In the genomic region with DNA sequence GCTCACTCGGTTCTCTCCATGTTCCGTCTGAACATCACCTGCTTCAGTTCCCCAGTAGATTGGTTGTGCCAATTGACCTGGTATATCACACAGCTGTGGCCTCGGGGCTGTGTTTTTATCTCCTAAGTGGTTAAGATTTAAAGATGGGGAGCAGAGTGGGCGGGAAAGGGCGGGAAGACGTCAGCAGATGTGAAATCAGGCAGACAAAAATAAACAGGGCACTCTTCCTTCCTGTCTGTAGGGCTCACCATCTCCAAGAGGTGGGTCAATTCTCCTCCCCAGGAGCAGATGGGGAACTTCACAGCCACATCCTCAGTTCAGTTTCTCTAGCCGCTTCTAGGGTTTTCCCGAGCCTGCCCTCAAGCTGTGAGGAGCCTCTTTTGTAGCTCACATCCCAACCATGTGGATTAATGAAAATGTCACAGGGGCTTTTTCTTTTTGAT, we compare ENCODE assay signal across 9 cellular contexts. TPM values are rescaled to one million over a fixed set of nuclear protein-coding genes. Genes with fewer than 3 reads are reported as not detected.
DNase-seq lines count a peak whose midpoint lies in the region; ATAC-seq, FAIRE-seq and TF ChIP-seq lines count a peak whose summit lies in the region.
"Had no signal": no experiment of that assay in that cellular context is flagged by ENCODE, and none has a peak within 500 bp of the region (broad histone marks: within the 10 kb centered on the region; RNA-seq: fewer than 3 reads in every experiment).

No MANE protein-coding gene starts in this region.

- peaks cover 57% of the 10 kb centered on the region for H3K4me1 ChIP-seq in OCI-LY7 (ENCODE audit: insufficient read depth, low read length, poor library complexity, severe bottlenecking)

- peak overlapping the region; percentile 25 for H3K4me3 ChIP-seq in OCI-LY7 (ENCODE audit: low read depth, low read length, poor library complexity, severe bottlenecking)

- TF ChIP-seq CTCF in OCI-LY7 (conservative IDR thresholded peaks at IDR 0.05; ENCODE audit: low read length), result no peak

- intact Hi-C loops in OCI-LY7 (cut with micrococcal nuclease; ENCODE audit: unreplicated experiment), result no loop called here

- no peaks in the 10 kb centered on the region for H4K20me1 ChIP-seq in OCI-LY7 (ENCODE audit: insufficient read depth, low read length)

- DNase-seq in GM12892 (ENCODE audit: insufficient read length), result peak; percentile 48
- peak; percentile 52 for DNase-seq in OCI-LY7 (ENCODE audit: low spot score)
- DNase-seq in iPS-NIHi7 (ENCODE audit: extremely low spot score), result peak; percentile 23
- DNase-seq in RCC 7860 (ENCODE audit: low spot score), result no peak
- no peak for DNase-seq in NCI-H1694 treated with DMSO at 0.1 percent for 48 hours (lab: John Stamatoyannopoulos, UW)
- no peak for DNase-seq in NCI-H128 (lab: John Stamatoyannopoulos, UW; ENCODE audit: unreplicated experiment)
- DNase-seq in kidney tubule cell (ENCODE audit: low spot score), result no peak

- no TSS peak for BruUV-seq in OCI-LY7 (replicated peaks; lab: Mats Ljungman, UMichigan)

- peak overlapping the region; percentile 22 for H3K27ac ChIP-seq in OCI-LY7 (ENCODE audit: low read depth, low read length, poor library complexity, severe bottlenecking)

- FAIRE-seq in GM12892 (lab: Jason Lieb, UNC) (peak; percentile 84), RCC 7860 (lab: Jason Lieb, UNC) (no peak)

- TF ChIP-seq POLR2A in GM12892 (IDR thresholded peaks at IDR 0.05; ENCODE audit: low read depth, low read length), result no peak

- CTCF ChIA-PET in OCI-LY7 (lab: Charles Lee; ENCODE audit: unreplicated experiment), result no interaction called here

- H3K9me3 ChIP-seq in OCI-LY7 (ENCODE audit: low read length), result 0 out of 2 replicates have a peak, but pooled peaks cover 5% of the 10 kb centered on the region

- H2AFZ ChIP-seq in OCI-LY7 (ENCODE audit: low read length), result peak overlapping the region; percentile 68; the same call in 1 of the 2 replicates

- ATAC-seq in GM21786 (IDR thresholded peaks at IDR 0.05; ENCODE audit: unreplicated experiment), result peak; percentile 63
- ATAC-seq: HCT116 had no signal

- H3K9me2 ChIP-seq in OCI-LY7 (ENCODE audit: insufficient read depth, low read length), result no peaks in the 10 kb centered on the region

- POLR2A ChIA-PET in OCI-LY7 (lab: Charles Lee), result no interaction called here

- H3K36me3 ChIP-seq in OCI-LY7 (ENCODE audit: insufficient read depth, low read length), result no peaks in the 10 kb centered on the region; the same call in 1 of the 2 replicates

- H3K4me2 ChIP-seq in OCI-LY7 (ENCODE audit: low read length), result peak overlapping the region; percentile 62

- no peaks in the 10 kb centered on the region for H3K79me2 ChIP-seq in OCI-LY7 (ENCODE audit: insufficient read depth, low read depth, low read length)

RNA-seq across cellular contexts. Expression of a gene that starts 26.8 kb away (rescaled TPM):
- 20.1 TPM for polyA plus RNA-seq in GM12892 (2012; ENCODE audit: missing spikeins)
- 8.6 and 11.0 TPM in 2 replicates for total RNA-seq in OCI-LY7 (2014; rRNA removed; shearing (Covaris generic))
- 12.4 and 15.5 TPM in 2 replicates for total RNA-seq in OCI-LY7 (2022)

Comparison
In these comparisons a context has a peak if more than half of its experiments do, and no peak if none do; other contexts are left out.
1. DNase-seq: peak in GM12892 (single experiment), OCI-LY7 (single experiment) and iPS-NIHi7 (single experiment); none in RCC 7860 (single experiment), NCI-H1694 treated with DMSO at 0.1 percent for 48 hours (single experiment), NCI-H128 (single experiment) and kidney tubule cell (single experiment).